ENCODE assay signal across 1 cellular context in the genomic region with DNA sequence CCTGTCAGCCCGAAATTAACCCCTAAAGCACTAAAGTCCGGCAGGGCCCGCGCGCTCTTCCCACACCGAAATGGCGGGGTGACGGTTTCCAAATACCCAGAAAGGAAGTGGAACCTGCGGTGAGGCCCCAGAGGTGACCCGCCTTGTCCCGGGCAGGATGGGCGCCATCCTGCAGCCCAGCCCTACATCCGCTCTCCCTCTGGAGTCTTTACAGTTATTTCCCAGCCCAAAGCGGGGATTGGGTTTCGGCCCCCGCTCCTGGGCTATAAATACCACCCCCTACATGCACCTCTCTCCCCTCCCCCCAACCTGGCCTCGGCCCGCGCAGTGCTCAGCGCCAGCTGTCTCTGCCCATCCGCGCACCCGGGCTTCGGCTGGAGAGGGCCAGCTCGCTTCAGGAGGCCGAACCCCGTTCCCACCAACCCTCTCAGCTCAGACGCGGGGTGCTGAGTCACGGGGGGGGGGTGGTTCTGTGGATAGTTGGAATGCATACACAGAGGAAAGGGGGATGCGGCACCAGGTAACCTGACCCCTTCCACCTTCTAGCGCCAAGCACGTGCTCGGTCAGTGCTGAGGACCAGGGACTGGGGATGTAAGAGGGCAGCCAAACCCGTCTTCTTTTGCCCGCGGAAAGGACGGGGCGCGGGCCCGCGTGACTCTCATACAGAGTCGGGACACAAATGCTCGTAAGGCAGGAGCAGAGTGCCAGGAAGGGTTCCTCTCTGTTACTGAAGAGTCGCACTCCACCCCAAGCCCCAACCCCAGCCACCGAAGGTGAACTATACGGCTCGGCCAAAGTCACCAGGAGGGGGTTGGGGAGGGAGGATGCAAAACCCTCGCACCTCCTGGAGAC.
TF ChIP-seq lines count a peak whose summit lies in the region.

Gene TUBA4B (plus strand): TSS at position 344 of the 853 bp plus-strand sequence. CDS start 165 bp downstream, at position 509.

TF ChIP-seq in A549, 52 proteins besides CTCF, POLR2A, EP300 and RAD21 (continued from another document):
- TF ChIP-seq TP53 (CRISPR knock-in tag; IDR thresholded peaks at IDR 0.05) = no peak
- TF ChIP-seq MAZ (IDR thresholded peaks at IDR 0.05; ENCODE audit: borderline replicate concordance, low read depth, low read length) = no peak
- TF ChIP-seq MAFK (IDR thresholded peaks at IDR 0.05; ENCODE audit: partially characterized antibody) = peak; percentile 33
- TF ChIP-seq CBX8 (IDR thresholded peaks at IDR 0.05) = no peak
- 0 out of 2 replicates have a peak, but pooled peaks have one; percentile 34 for TF ChIP-seq NFE2L2 (conservative IDR thresholded peaks at IDR 0.05; ENCODE audit: low read length)
- no peak for TF ChIP-seq BHLHE40 (IDR thresholded peaks at IDR 0.05; ENCODE audit: low read depth, low read length)
- no peak for TF ChIP-seq FOSB (CRISPR knock-in tag; IDR thresholded peaks at IDR 0.05)
- no peak for TF ChIP-seq RNF2 (IDR thresholded peaks at IDR 0.05; ENCODE audit: borderline replicate concordance, low read depth)
- TF ChIP-seq CHD4 (IDR thresholded peaks at IDR 0.05; ENCODE audit: borderline replicate concordance) = no peak
- TF ChIP-seq, protein P1, sequence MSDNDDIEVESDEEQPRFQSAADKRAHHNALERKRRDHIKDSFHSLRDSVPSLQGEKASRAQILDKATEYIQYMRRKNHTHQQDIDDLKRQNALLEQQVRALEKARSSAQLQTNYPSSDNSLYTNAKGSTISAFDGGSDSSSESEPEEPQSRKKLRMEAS (IDR thresholded peaks at IDR 0.05) = peak; percentile 81
- no peak for TF ChIP-seq ATOH8 (CRISPR knock-in tag; IDR thresholded peaks at IDR 0.05; ENCODE audit: low read depth)
- TF ChIP-seq MYC (IDR thresholded peaks at IDR 0.05; ENCODE audit: borderline replicate concordance, low read length) = peak; percentile 69; the same call in 1 of the 2 replicates
- TF ChIP-seq RCOR1 (IDR thresholded peaks at IDR 0.05; ENCODE audit: low read depth, low read length) = no peak
- no peak for TF ChIP-seq KDM5A (IDR thresholded peaks at IDR 0.05)
- TF ChIP-seq, protein P2, sequence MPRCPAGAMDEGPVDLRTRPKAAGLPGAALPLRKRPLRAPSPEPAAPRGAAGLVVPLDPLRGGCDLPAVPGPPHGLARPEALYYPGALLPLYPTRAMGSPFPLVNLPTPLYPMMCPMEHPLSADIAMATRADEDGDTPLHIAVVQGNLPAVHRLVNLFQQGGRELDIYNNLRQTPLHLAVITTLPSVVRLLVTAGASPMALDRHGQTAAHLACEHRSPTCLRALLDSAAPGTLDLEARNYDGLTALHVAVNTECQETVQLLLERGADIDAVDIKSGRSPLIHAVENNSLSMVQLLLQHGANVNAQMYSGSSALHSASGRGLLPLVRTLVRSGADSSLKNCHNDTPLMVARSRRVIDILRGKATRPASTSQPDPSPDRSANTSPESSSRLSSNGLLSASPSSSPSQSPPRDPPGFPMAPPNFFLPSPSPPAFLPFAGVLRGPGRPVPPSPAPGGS (IDR thresholded peaks at IDR 0.05) = no peak
- no peak for TF ChIP-seq FOSL2 (IDR thresholded peaks at IDR 0.05)
- peak; percentile 41 for TF ChIP-seq FOSL2 (CRISPR knock-in tag; IDR thresholded peaks at IDR 0.05)
- TF ChIP-seq HDAC2 (IDR thresholded peaks at IDR 0.05) = no peak
- TF ChIP-seq GATA3 (IDR thresholded peaks at IDR 0.05; ENCODE audit: borderline replicate concordance) = no peak; the same call in 1 of the 2 replicates
- TF ChIP-seq CHD2 (IDR thresholded peaks at IDR 0.05; ENCODE audit: low read length, partially characterized antibody) = no peak
- TF ChIP-seq CEBPB (IDR thresholded peaks at IDR 0.05) = no peak
- no peak for TF ChIP-seq ESRRA (IDR thresholded peaks at IDR 0.05; ENCODE audit: borderline replicate concordance, low read length)
- no peak for TF ChIP-seq USF2 (IDR thresholded peaks at IDR 0.05)
- no peak for TF ChIP-seq HOXA7 (CRISPR knock-in tag; IDR thresholded peaks at IDR 0.05)
- TF ChIP-seq POLR2AphosphoS2 (conservative IDR thresholded peaks at IDR 0.05; ENCODE audit: low read length) = no peak
- TF ChIP-seq E2F6 (IDR thresholded peaks at IDR 0.05; ENCODE audit: borderline replicate concordance, low read depth) = peak; percentile 69; the same call in 1 of the 2 replicates
- TF ChIP-seq HMGXB4 (CRISPR knock-in tag; IDR thresholded peaks at IDR 0.05; ENCODE audit: borderline replicate concordance) = no peak
- TF ChIP-seq, protein P3, sequence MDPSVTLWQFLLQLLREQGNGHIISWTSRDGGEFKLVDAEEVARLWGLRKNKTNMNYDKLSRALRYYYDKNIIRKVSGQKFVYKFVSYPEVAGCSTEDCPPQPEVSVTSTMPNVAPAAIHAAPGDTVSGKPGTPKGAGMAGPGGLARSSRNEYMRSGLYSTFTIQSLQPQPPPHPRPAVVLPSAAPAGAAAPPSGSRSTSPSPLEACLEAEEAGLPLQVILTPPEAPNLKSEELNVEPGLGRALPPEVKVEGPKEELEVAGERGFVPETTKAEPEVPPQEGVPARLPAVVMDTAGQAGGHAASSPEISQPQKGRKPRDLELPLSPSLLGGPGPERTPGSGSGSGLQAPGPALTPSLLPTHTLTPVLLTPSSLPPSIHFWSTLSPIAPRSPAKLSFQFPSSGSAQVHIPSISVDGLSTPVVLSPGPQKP (IDR thresholded peaks at IDR 0.05; ENCODE audit: low read depth, low read length) = no peak
- TF ChIP-seq NR3C1 (IDR thresholded peaks at IDR 0.05) = no peak
- TF ChIP-seq JUN (IDR thresholded peaks at IDR 0.05) = peak in 1 of 2 experiments; percentile 20; a peak in 1 of 5 replicates
- TF ChIP-seq SMC3 (IDR thresholded peaks at IDR 0.05) = no peak
